Comparison of ENCODE assay signal across 10 cellular contexts in genomic region chr15:40914486-40914885, GRCh38. TPM values are rescaled to one million over a fixed set of nuclear protein-coding genes. Genes with fewer than 3 reads are reported as not detected.
DNase-seq lines count a peak whose midpoint lies in the region; ATAC-seq, FAIRE-seq and TF ChIP-seq lines count a peak whose summit lies in the region.
"Had no signal": no experiment of that assay in that cellular context is flagged by ENCODE, and none has a peak within 500 bp of the region (broad histone marks: within the 10 kb centered on the region; RNA-seq: fewer than 3 reads in every experiment).

No MANE protein-coding gene starts in this region.

- H4K20me1 ChIP-seq in HepG2 (ENCODE audit: insufficient read depth, low read length): no peaks in the 10 kb centered on the region
- H4K20me1 ChIP-seq in K562 (replicated peaks; ENCODE audit: control insufficient read depth, insufficient read depth, low read length): no peaks in the 10 kb centered on the region

- TF ChIP-seq POLR2A in HepG2 (IDR thresholded peaks at IDR 0.05; ENCODE audit: insufficient read depth in 1 of 2, low read depth in 2 of 2, low read length in 2 of 2) (no peak), right lobe of liver (IDR thresholded peaks at IDR 0.05) (no peak), K562 (conservative IDR thresholded peaks at IDR 0.05) (no peak)

- WGBS in HepG2 (ENCODE audit: low lambda C conversion rate): 7% methylated on average over 3 of the region's 8 CpGs
- WGBS in right lobe of liver (ENCODE audit: insufficient coverage, low coverage, low lambda C conversion rate, missing lambda C conversion rate): 70% methylated on average over 2 of the region's 8 CpGs
- WGBS in K562 (ENCODE audit: insufficient coverage, low coverage, missing lambda C conversion rate): 30% methylated on average over 5 of the region's 8 CpGs

- H3K4me2 ChIP-seq in HepG2 (ENCODE audit: low read depth, low read length) (peak overlapping the region; percentile 6; the same call in 1 of the 2 replicates), K562 (ENCODE audit: insufficient read depth, low read length) (no peak overlapping the region)

- H3K27ac ChIP-seq in HepG2 (ENCODE audit: extremely low read length, insufficient read depth, low read length) (no peak overlapping the region), right lobe of liver (no peak overlapping the region), K562 (ENCODE audit: extremely low read depth, low read depth, low read length) (no peak overlapping the region)
- H3K27ac ChIP-seq: psoas muscle, SK-N-MC had no signal

- H3K4me3 ChIP-seq in HepG2 (replicated peaks in 1 of 3; ENCODE audit: insufficient read depth in 1 of 3, low read depth in 2 of 3, low read length in 3 of 3) (no peak overlapping the region; a peak in 1 of 6 replicates), right lobe of liver (no peak overlapping the region), K562 (no peak overlapping the region)
- H3K4me3 ChIP-seq: psoas muscle, SK-N-MC had no signal

- TF ChIP-seq CTCF in HepG2 (CRISPR knock-in tag; IDR thresholded peaks at IDR 0.05) (peak; percentile 78), right lobe of liver (IDR thresholded peaks at IDR 0.05) (no peak), K562 (IDR thresholded peaks at IDR 0.05 in 2 of 3, conservative IDR thresholded peaks at IDR 0.05 in 1 of 3; ENCODE audit: insufficient read depth in 2 of 3, low read depth in 1 of 3, low read length in 3 of 3) (peak; percentile 61 to 91 (median 67))

- H3K4me1 ChIP-seq in HepG2 (ENCODE audit: insufficient read depth, low read length): peaks cover 70% of the 10 kb centered on the region
- H3K4me1 ChIP-seq in right lobe of liver: peaks cover 0 to 27% (median 13%) of the 10 kb centered on the region in 4 donors
- peaks cover 0 to 33% of the 10 kb centered on the region in 2 experiments; a peak in 3 of 5 replicates for H3K4me1 ChIP-seq in K562 (replicated peaks in 1 of 2; ENCODE audit: control insufficient read depth in 2 of 2, insufficient read depth in 2 of 2, low read length in 2 of 2)

- POLR2A ChIA-PET in HepG2 (lab: Yijun Ruan, JAX) (interaction anchor here (1.3 kb wide), 1 partner anchor 18 kb away, joined by 3 read pairs; no protein-coding TSS in a partner anchor), K562 (lab: Yijun Ruan, JAX) (interaction anchor here (0.6 kb wide), 1 partner anchor 972 kb away, joined by 3 read pairs; no protein-coding TSS in a partner anchor)

- H3K79me2 ChIP-seq in HepG2 (ENCODE audit: insufficient read depth, low read length): no peaks in the 10 kb centered on the region
- no peaks in the 10 kb centered on the region for H3K79me2 ChIP-seq in K562 (ENCODE audit: control insufficient read depth, insufficient read depth, low read length)

- in situ Hi-C loops in HepG2 (cut with HindIII; ENCODE audit: extremely low pct_ligation_motif_present, low pct_unique_long_range_greater_than_20kb) (no loop called here), K562 (cut with MboI) (no loop called here)

- no TSS peak for BruUV-seq in HepG2 (replicated peaks; lab: Mats Ljungman, UMichigan)
- BruUV-seq in K562 (replicated peaks; lab: Mats Ljungman, UMichigan): no TSS peak

- peak; percentile 11; the same call in 1 of the 3 replicates for ATAC-seq in HepG2
- no peak for ATAC-seq in right lobe of liver
- ATAC-seq in K562: peak; percentile 56; the same call in 2 of the 3 replicates
- ATAC-seq in HG03571 (IDR thresholded peaks at IDR 0.05; ENCODE audit: unreplicated experiment): no peak
- ATAC-seq: psoas muscle had no signal

- intact Hi-C loops in HepG2 (cut with micrococcal nuclease; ENCODE audit: unreplicated experiment) (no loop called here), right lobe of liver (cut with DNase I) (no loop called here), K562 (cut with micrococcal nuclease) (loop anchor here (2.0 kb wide), 1 partner anchor 108 kb away; no protein-coding TSS in a partner anchor)

- TF ChIP-seq RAD21 in HepG2 (CRISPR knock-in tag; IDR thresholded peaks at IDR 0.05) (no peak), K562 (CRISPR knock-in tag; conservative IDR thresholded peaks at IDR 0.05 in 1 of 2, IDR thresholded peaks at IDR 0.05 in 1 of 2) (peak; percentile 23 to 66)

- CTCF ChIA-PET in HepG2 (lab: Yijun Ruan, JAX; ENCODE audit: low intra/inter-chr PET ratio, low total read pairs) (interaction anchor here (1.1 kb wide), 1 partner anchor 271 kb away, joined by 3 read pairs; no protein-coding TSS in a partner anchor), K562 (lab: Yijun Ruan, JAX; ENCODE audit: low intra/inter-chr PET ratio) (interaction anchor here (0.6 to 1.5 kb wide), 3 partner anchors 104 to 269 kb away, joined by 3 to 8 read pairs (median 3); no protein-coding TSS in a partner anchor)

- FAIRE-seq in HepG2 (lab: Jason Lieb, UNC) (no peak), K562 (lab: Jason Lieb, UNC) (peak; percentile 51)

- H3K9me1 ChIP-seq in K562 (ENCODE audit: control insufficient read depth, insufficient read depth, low read length): no peaks in the 10 kb centered on the region

- H3K9ac ChIP-seq in HepG2 (ENCODE audit: insufficient read depth, low read depth, low read length) (no peak overlapping the region), K562 (ENCODE audit: insufficient read depth in 1 of 2, low read depth in 2 of 2, low read length in 2 of 2) (no peak overlapping the region; a peak in 1 of 4 replicates)

- H3K27me3 ChIP-seq in HepG2 (ENCODE audit: control insufficient read depth in 1 of 2, insufficient read depth in 2 of 2, low read length in 2 of 2) (peaks cover 0 to 17% of the 10 kb centered on the region in 2 experiments; a peak in 3 of 5 replicates), right lobe of liver (no peaks in the 10 kb centered on the region), K562 (ENCODE audit: control insufficient read depth in 2 of 2, insufficient read depth in 2 of 2, low read length in 2 of 2) (no peaks in the 10 kb centered on the region)

- DNase-seq in HepG2 (ENCODE audit: low spot score) (no peak), right lobe of liver (no peak), K562 (ENCODE audit: extremely low read depth in 1 of 4, low spot score in 3 of 4) (peak in 1 of 4 experiments; percentile 45), DMS79 (lab: John Stamatoyannopoulos, UW) (no peak)
- no peak for DNase-seq in activated CD4-positive, alpha-beta T cell treated with anti-CD3 and anti-CD28 coated beads for 48 hours
- DNase-seq: midbrain, psoas muscle had no signal

- H3K36me3 ChIP-seq in HepG2 (replicated peaks in 1 of 2; ENCODE audit: control insufficient read depth in 1 of 2, insufficient read depth in 2 of 2, low read length in 2 of 2) (no peaks in the 10 kb centered on the region), right lobe of liver (no peaks in the 10 kb centered on the region), K562 (ENCODE audit: control insufficient read depth, insufficient read depth, low read length) (no peaks in the 10 kb centered on the region)

- TF ChIP-seq EP300 in HepG2 (IDR thresholded peaks at IDR 0.05; ENCODE audit: low read depth in 2 of 2, low read length in 2 of 2): no peak
- no peak for TF ChIP-seq EP300 in HepG2 (CRISPR knock-in tag; IDR thresholded peaks at IDR 0.05; ENCODE audit: borderline replicate concordance)
- TF ChIP-seq EP300 in K562 (IDR thresholded peaks at IDR 0.05; ENCODE audit: low read length): no peak

- H3K9me3 ChIP-seq in HepG2 (ENCODE audit: low read length) (no peaks in the 10 kb centered on the region), right lobe of liver (no peaks in the 10 kb centered on the region), K562 (replicated peaks; ENCODE audit: control insufficient read depth, insufficient read depth, low read depth, low read length) (no peaks in the 10 kb centered on the region)
- H3K9me3 ChIP-seq: psoas muscle had no signal

- no peak overlapping the region for H2AFZ ChIP-seq in HepG2 (ENCODE audit: low read length)
- H2AFZ ChIP-seq in K562 (ENCODE audit: low read depth, low read length): peak overlapping the region; percentile 46

RNA-seq across cellular contexts. Expression of gene DLL4, which starts 14.7 kb away (rescaled TPM):
- total RNA-seq in HepG2 (2016; rRNA removed; fragmentation: Illumina TruSeq; extraction: Trizol) (0.13 and 0.20 TPM in 2 replicates), right lobe of liver (1 to 10 TPM; 2.9 to 8.7 (median 4.2) TPM), K562 (2014; rRNA removed) (0.59 and 0.78 TPM in 2 replicates), K562 (2014; rRNA removed; fragmentation: Illumina TruSeq; extraction: Trizol) (0.26 and 0.40 TPM in 2 replicates), K562 (2015; rRNA removed; fragmentation: Illumina TruSeq; extraction: Trizol) (0.43 and 0.60 TPM in 2 replicates), K562 (2021) (1.1 and 1.3 TPM in 2 replicates)
- 0.09 and 0.10 TPM in 2 replicates for total RNA-seq in HepG2 (2016; cell fraction: cytosol; rRNA removed; fragmentation: Illumina TruSeq; extraction: Trizol; ENCODE audit: low read depth)
- total RNA-seq in HepG2 (2016; cell fraction: insoluble cytoplasmic fraction; rRNA removed; fragmentation: Illumina TruSeq; extraction: Trizol): 0.07 and 0.19 TPM in 2 replicates
- 0.03 and 0.15 TPM in 2 replicates for total RNA-seq in HepG2 (2016; cell fraction: membrane; rRNA removed; fragmentation: Illumina TruSeq; extraction: Trizol)
- total RNA-seq in HepG2 (2016; cell fraction: nucleus; rRNA removed; fragmentation: Illumina TruSeq; extraction: Trizol): 0.19 TPM in 1 of 2 replicates, not detected in the other
- polyA plus RNA-seq in HepG2 (2011; rRNA removed) (0.25 and 0.27 TPM in 2 replicates), K562 (2011; rRNA removed) (0.40 and 0.77 TPM in 2 replicates), K562 (2014; fragmentation: Illumina TruSeq; extraction: Trizol) (0.42 and 0.62 TPM in 2 replicates), K562 (2014; fragmentation: Nextera tagmentation; extraction: Ambion mirVana) (under 1 TPM in 1 of 2 experiments, not detected in 1; 0.04 TPM), K562 (2014; rRNA removed) (0.30 and 0.89 TPM in 2 replicates)
- polyA plus RNA-seq in HepG2 (2011; cell fraction: cytosol; rRNA removed): 0.13 and 0.24 TPM in 2 replicates
- polyA plus RNA-seq in HepG2 (2011; cell fraction: nucleus; rRNA removed): 0.50 and 0.61 TPM in 2 replicates
- 0.13 and 0.43 TPM in 2 replicates for polyA plus RNA-seq in HepG2 (2012)
- 0.07 TPM in 1 of 2 replicates, not detected in the other for polyA plus RNA-seq in HepG2 (2016; cell fraction: cytosol; fragmentation: Illumina TruSeq; extraction: Trizol; ENCODE audit: low read depth)
- 0.13 and 0.19 TPM in 2 replicates for polyA plus RNA-seq in HepG2 (2016; cell fraction: insoluble cytoplasmic fraction; fragmentation: Illumina TruSeq; extraction: Trizol; ENCODE audit: low read depth)
- polyA plus RNA-seq in HepG2 (2016; cell fraction: membrane; fragmentation: Illumina TruSeq; extraction: Trizol; ENCODE audit: low read depth): 0.06 and 0.08 TPM in 2 replicates
- 0.34 and 0.39 TPM in 2 replicates for polyA plus RNA-seq in HepG2 (2016; cell fraction: nucleus; fragmentation: Illumina TruSeq; extraction: Trizol; ENCODE audit: insufficient read depth, low read depth)
- polyA minus RNA-seq in HepG2 (2011; rRNA and poly(A)+ RNA removed; ENCODE audit: low replicate concordance): 0.98 and 7.6 TPM in 2 replicates
- 0.35 and 0.59 TPM in 2 replicates for polyA minus RNA-seq in HepG2 (2011; cell fraction: cytosol; rRNA and poly(A)+ RNA removed)
- polyA minus RNA-seq in HepG2 (2011; cell fraction: nucleus; rRNA and poly(A)+ RNA removed): 0.12 and 0.26 TPM in 2 replicates
- total RNA-seq in K562 (2011; cell fraction: chromatin; rRNA removed; ENCODE audit: low replicate concordance): 3.0 and 5.4 TPM in 2 replicates
- total RNA-seq in K562 (2011; cell fraction: nucleolus; rRNA removed): 5.5 and 6.0 TPM in 2 replicates
- 2.8 and 3.7 TPM in 2 replicates for total RNA-seq in K562 (2011; cell fraction: nucleoplasm; rRNA removed)
- polyA plus RNA-seq in K562 (2011; cell fraction: cytosol; rRNA removed): 0.46 and 0.75 TPM in 2 replicates
- polyA plus RNA-seq in K562 (2011; cell fraction: nucleus; rRNA removed): 2.3 and 2.4 TPM in 2 replicates
- polyA plus RNA-seq in K562 (2012): 0.30 and 0.60 TPM in 2 replicates
- 0.53 and 0.54 TPM in 2 replicates for polyA minus RNA-seq in K562 (2011; rRNA and poly(A)+ RNA removed)
- polyA minus RNA-seq in K562 (2011; cell fraction: cytosol; rRNA and poly(A)+ RNA removed): 0.57 and 0.64 TPM in 2 replicates
- 2.0 and 3.0 TPM in 2 replicates for polyA minus RNA-seq in K562 (2011; cell fraction: nucleus; rRNA and poly(A)+ RNA removed)

RNA-seq across cellular contexts. Expression of gene VPS18, which starts 20.2 kb away (rescaled TPM):
- total RNA-seq in HepG2 (2016; rRNA removed; fragmentation: Illumina TruSeq; extraction: Trizol) (15.8 and 17.0 TPM in 2 replicates), right lobe of liver (10 to 100 TPM in 5 of 6 experiments, 1 to 10 TPM in 1; 8.4 to 24.7 (median 12.9) TPM), K562 (2014; rRNA removed) (17.3 and 20.0 TPM in 2 replicates), K562 (2014; rRNA removed; fragmentation: Illumina TruSeq; extraction: Trizol) (4.3 and 5.3 TPM in 2 replicates), K562 (2015; rRNA removed; fragmentation: Illumina TruSeq; extraction: Trizol) (14.6 and 14.7 TPM in 2 replicates), K562 (2021) (19.9 and 20.8 TPM in 2 replicates)
- total RNA-seq in HepG2 (2016; cell fraction: cytosol; rRNA removed; fragmentation: Illumina TruSeq; extraction: Trizol; ENCODE audit: low read depth): 1.2 and 1.9 TPM in 2 replicates
- total RNA-seq in HepG2 (2016; cell fraction: insoluble cytoplasmic fraction; rRNA removed; fragmentation: Illumina TruSeq; extraction: Trizol): 14.9 and 16.0 TPM in 2 replicates
- 3.9 and 4.3 TPM in 2 replicates for total RNA-seq in HepG2 (2016; cell fraction: membrane; rRNA removed; fragmentation: Illumina TruSeq; extraction: Trizol)
- 9.9 and 11.2 TPM in 2 replicates for total RNA-seq in HepG2 (2016; cell fraction: nucleus; rRNA removed; fragmentation: Illumina TruSeq; extraction: Trizol)
- polyA plus RNA-seq in HepG2 (2011; rRNA removed) (5.8 and 7.4 TPM in 2 replicates), K562 (2011; rRNA removed) (5.9 and 9.0 TPM in 2 replicates), K562 (2014; fragmentation: Illumina TruSeq; extraction: Trizol) (9.5 and 11.8 TPM in 2 replicates), K562 (2014; fragmentation: Nextera tagmentation; extraction: Ambion mirVana) (under 1 TPM; 0.73 to 0.88 TPM), K562 (2014; rRNA removed) (8.5 and 9.9 TPM in 2 replicates)
- 6.0 and 7.5 TPM in 2 replicates for polyA plus RNA-seq in HepG2 (2011; cell fraction: cytosol; rRNA removed)
- 9.2 and 9.4 TPM in 2 replicates for polyA plus RNA-seq in HepG2 (2011; cell fraction: nucleus; rRNA removed)
- 5.0 and 5.3 TPM in 2 replicates for polyA plus RNA-seq in HepG2 (2012)
- 0.57 and 0.62 TPM in 2 replicates for polyA plus RNA-seq in HepG2 (2016; cell fraction: cytosol; fragmentation: Illumina TruSeq; extraction: Trizol; ENCODE audit: low read depth)
- 9.1 and 10.3 TPM in 2 replicates for polyA plus RNA-seq in HepG2 (2016; cell fraction: insoluble cytoplasmic fraction; fragmentation: Illumina TruSeq; extraction: Trizol; ENCODE audit: low read depth)
- polyA plus RNA-seq in HepG2 (2016; cell fraction: membrane; fragmentation: Illumina TruSeq; extraction: Trizol; ENCODE audit: low read depth): 1.1 and 1.8 TPM in 2 replicates
- polyA plus RNA-seq in HepG2 (2016; cell fraction: nucleus; fragmentation: Illumina TruSeq; extraction: Trizol; ENCODE audit: insufficient read depth, low read depth): 13.2 and 13.9 TPM in 2 replicates
- 42.6 and 112 TPM in 2 replicates for polyA minus RNA-seq in HepG2 (2011; rRNA and poly(A)+ RNA removed; ENCODE audit: low replicate concordance)
- polyA minus RNA-seq in HepG2 (2011; cell fraction: cytosol; rRNA and poly(A)+ RNA removed): 11.8 and 12.4 TPM in 2 replicates
- polyA minus RNA-seq in HepG2 (2011; cell fraction: nucleus; rRNA and poly(A)+ RNA removed): 9.3 and 9.8 TPM in 2 replicates
- total RNA-seq in K562 (2011; cell fraction: chromatin; rRNA removed; ENCODE audit: low replicate concordance): 9.0 and 33.9 TPM in 2 replicates
- 25.9 and 30.9 TPM in 2 replicates for total RNA-seq in K562 (2011; cell fraction: nucleolus; rRNA removed)
- 9.9 and 14.4 TPM in 2 replicates for total RNA-seq in K562 (2011; cell fraction: nucleoplasm; rRNA removed)
- 8.9 and 18.1 TPM in 2 replicates for polyA plus RNA-seq in K562 (2011; cell fraction: cytosol; rRNA removed)
- polyA plus RNA-seq in K562 (2011; cell fraction: nucleus; rRNA removed): 9.1 and 13.6 TPM in 2 replicates
- polyA plus RNA-seq in K562 (2012): 14.0 and 19.3 TPM in 2 replicates
- polyA minus RNA-seq in K562 (2011; rRNA and poly(A)+ RNA removed): 15.1 and 21.7 TPM in 2 replicates
- 17.4 and 23.2 TPM in 2 replicates for polyA minus RNA-seq in K562 (2011; cell fraction: cytosol; rRNA and poly(A)+ RNA removed)
- 7.5 and 10.6 TPM in 2 replicates for polyA minus RNA-seq in K562 (2011; cell fraction: nucleus; rRNA and poly(A)+ RNA removed)

RNA-seq across cellular contexts. Expression of gene CHAC1, which starts 38.8 kb away (rescaled TPM):
- total RNA-seq in HepG2 (2016; rRNA removed; fragmentation: Illumina TruSeq; extraction: Trizol) (not detected in 2 replicates), right lobe of liver (10 to 100 TPM in 2 of 6 experiments, 1 to 10 TPM in 1, under 1 TPM in 3; 0.22 to 11.6 (median 0.97) TPM), K562 (2014; rRNA removed) (33.2 and 36.8 TPM in 2 replicates), K562 (2014; rRNA removed; fragmentation: Illumina TruSeq; extraction: Trizol) (6.3 and 7.5 TPM in 2 replicates), K562 (2015; rRNA removed; fragmentation: Illumina TruSeq; extraction: Trizol) (0.19 and 0.47 TPM in 2 replicates), K562 (2021) (29.6 and 33.3 TPM in 2 replicates)
- not detected in 2 replicates for total RNA-seq in HepG2 (2016; cell fraction: cytosol; rRNA removed; fragmentation: Illumina TruSeq; extraction: Trizol; ENCODE audit: low read depth)
- not detected in 2 replicates for total RNA-seq in HepG2 (2016; cell fraction: insoluble cytoplasmic fraction; rRNA removed; fragmentation: Illumina TruSeq; extraction: Trizol)
- total RNA-seq in HepG2 (2016; cell fraction: membrane; rRNA removed; fragmentation: Illumina TruSeq; extraction: Trizol): 0.15 TPM in 1 of 2 replicates, not detected in the other
- not detected in 2 replicates for total RNA-seq in HepG2 (2016; cell fraction: nucleus; rRNA removed; fragmentation: Illumina TruSeq; extraction: Trizol)
- polyA plus RNA-seq in HepG2 (2011; rRNA removed) (0.44 and 0.46 TPM in 2 replicates), K562 (2011; rRNA removed) (7.1 and 16.0 TPM in 2 replicates), K562 (2014; fragmentation: Illumina TruSeq; extraction: Trizol) (15.1 and 32.3 TPM in 2 replicates), K562 (2014; fragmentation: Nextera tagmentation; extraction: Ambion mirVana) (1 to 10 TPM; 2.5 to 4.4 TPM), K562 (2014; rRNA removed) (33.6 and 39.0 TPM in 2 replicates)
- polyA plus RNA-seq in HepG2 (2011; cell fraction: cytosol; rRNA removed): 0.41 and 0.63 TPM in 2 replicates
- polyA plus RNA-seq in HepG2 (2011; cell fraction: nucleus; rRNA removed): 0.21 and 0.48 TPM in 2 replicates
- polyA plus RNA-seq in HepG2 (2012): 0.39 TPM in 1 of 2 replicates, not detected in the other
- not detected in 2 replicates for polyA plus RNA-seq in HepG2 (2016; cell fraction: cytosol; fragmentation: Illumina TruSeq; extraction: Trizol; ENCODE audit: low read depth)
- polyA plus RNA-seq in HepG2 (2016; cell fraction: insoluble cytoplasmic fraction; fragmentation: Illumina TruSeq; extraction: Trizol; ENCODE audit: low read depth): not detected in 2 replicates
- polyA plus RNA-seq in HepG2 (2016; cell fraction: membrane; fragmentation: Illumina TruSeq; extraction: Trizol; ENCODE audit: low read depth): not detected in 2 replicates
- polyA plus RNA-seq in HepG2 (2016; cell fraction: nucleus; fragmentation: Illumina TruSeq; extraction: Trizol; ENCODE audit: insufficient read depth, low read depth): not detected in 2 replicates
- 0.58 and 21.7 TPM in 2 replicates for polyA minus RNA-seq in HepG2 (2011; rRNA and poly(A)+ RNA removed; ENCODE audit: low replicate concordance)
- 1.1 and 2.0 TPM in 2 replicates for polyA minus RNA-seq in HepG2 (2011; cell fraction: cytosol; rRNA and poly(A)+ RNA removed)
- polyA minus RNA-seq in HepG2 (2011; cell fraction: nucleus; rRNA and poly(A)+ RNA removed): 0.39 and 0.62 TPM in 2 replicates
- 6.0 and 19.1 TPM in 2 replicates for total RNA-seq in K562 (2011; cell fraction: chromatin; rRNA removed; ENCODE audit: low replicate concordance)
- 22.9 and 29.7 TPM in 2 replicates for total RNA-seq in K562 (2011; cell fraction: nucleolus; rRNA removed)
- total RNA-seq in K562 (2011; cell fraction: nucleoplasm; rRNA removed): 12.4 and 15.8 TPM in 2 replicates
- polyA plus RNA-seq in K562 (2011; cell fraction: cytosol; rRNA removed): 20.6 and 22.9 TPM in 2 replicates
- 10.7 and 11.2 TPM in 2 replicates for polyA plus RNA-seq in K562 (2011; cell fraction: nucleus; rRNA removed)
- 2.9 and 41.9 TPM in 2 replicates for polyA plus RNA-seq in K562 (2012)
- polyA minus RNA-seq in K562 (2011; rRNA and poly(A)+ RNA removed): 3.5 and 5.5 TPM in 2 replicates
- 4.1 and 13.5 TPM in 2 replicates for polyA minus RNA-seq in K562 (2011; cell fraction: cytosol; rRNA and poly(A)+ RNA removed)
- polyA minus RNA-seq in K562 (2011; cell fraction: nucleus; rRNA and poly(A)+ RNA removed): 5.0 and 7.7 TPM in 2 replicates

RNA-seq across cellular contexts. Expression of gene RHOV, which starts 40.5 kb away (rescaled TPM):
- 0.15 and 0.18 TPM in 2 replicates for total RNA-seq in HepG2 (2016; rRNA removed; fragmentation: Illumina TruSeq; extraction: Trizol)
- not detected in 2 replicates for total RNA-seq in HepG2 (2016; cell fraction: cytosol; rRNA removed; fragmentation: Illumina TruSeq; extraction: Trizol; ENCODE audit: low read depth)
- 0.15 TPM in 1 of 2 replicates, not detected in the other for total RNA-seq in HepG2 (2016; cell fraction: insoluble cytoplasmic fraction; rRNA removed; fragmentation: Illumina TruSeq; extraction: Trizol)
- total RNA-seq in HepG2 (2016; cell fraction: membrane; rRNA removed; fragmentation: Illumina TruSeq; extraction: Trizol): 0.09 and 0.10 TPM in 2 replicates
- not detected in 2 replicates for total RNA-seq in HepG2 (2016; cell fraction: nucleus; rRNA removed; fragmentation: Illumina TruSeq; extraction: Trizol)
- 0.07 and 0.17 TPM in 2 replicates for polyA plus RNA-seq in HepG2 (2011; rRNA removed)
- polyA plus RNA-seq in HepG2 (2011; cell fraction: cytosol; rRNA removed): 0.08 and 0.09 TPM in 2 replicates
- polyA plus RNA-seq in HepG2 (2011; cell fraction: nucleus; rRNA removed): not detected in 2 replicates
- polyA plus RNA-seq in HepG2 (2012): not detected in 2 replicates
- polyA plus RNA-seq in HepG2 (2016; cell fraction: cytosol; fragmentation: Illumina TruSeq; extraction: Trizol; ENCODE audit: low read depth): 0.07 TPM in 1 of 2 replicates, not detected in the other
- polyA plus RNA-seq in HepG2 (2016; cell fraction: insoluble cytoplasmic fraction; fragmentation: Illumina TruSeq; extraction: Trizol; ENCODE audit: low read depth): 0.17 and 0.19 TPM in 2 replicates
- polyA plus RNA-seq in HepG2 (2016; cell fraction: membrane; fragmentation: Illumina TruSeq; extraction: Trizol; ENCODE audit: low read depth): 0.10 TPM in 1 of 2 replicates, not detected in the other
- 0.27 and 0.37 TPM in 2 replicates for polyA plus RNA-seq in HepG2 (2016; cell fraction: nucleus; fragmentation: Illumina TruSeq; extraction: Trizol; ENCODE audit: insufficient read depth, low read depth)
- 43.4 TPM in 1 of 2 replicates, not detected in the other for polyA minus RNA-seq in HepG2 (2011; rRNA and poly(A)+ RNA removed; ENCODE audit: low replicate concordance)
- 0.40 and 0.70 TPM in 2 replicates for polyA minus RNA-seq in HepG2 (2011; cell fraction: cytosol; rRNA and poly(A)+ RNA removed)
- not detected in 2 replicates for polyA minus RNA-seq in HepG2 (2011; cell fraction: nucleus; rRNA and poly(A)+ RNA removed)
- not detected for total RNA-seq in right lobe of liver
- 1.1 and 1.9 TPM in 2 replicates for total RNA-seq in K562 (2011; cell fraction: chromatin; rRNA removed; ENCODE audit: low replicate concordance)
- 1.8 TPM in 2 replicates for total RNA-seq in K562 (2011; cell fraction: nucleolus; rRNA removed)
- total RNA-seq in K562 (2011; cell fraction: nucleoplasm; rRNA removed): 1.0 and 1.1 TPM in 2 replicates
- 2.0 and 2.2 TPM in 2 replicates for total RNA-seq in K562 (2014; rRNA removed)
- 0.73 and 1.1 TPM in 2 replicates for total RNA-seq in K562 (2014; rRNA removed; fragmentation: Illumina TruSeq; extraction: Trizol)
- 0.45 and 0.72 TPM in 2 replicates for total RNA-seq in K562 (2015; rRNA removed; fragmentation: Illumina TruSeq; extraction: Trizol)
- 1.9 and 2.0 TPM in 2 replicates for total RNA-seq in K562 (2021)
- polyA plus RNA-seq in K562 (2011; rRNA removed): 1.1 and 1.2 TPM in 2 replicates
- 1.3 and 2.4 TPM in 2 replicates for polyA plus RNA-seq in K562 (2011; cell fraction: cytosol; rRNA removed)
- 1.0 and 1.1 TPM in 2 replicates for polyA plus RNA-seq in K562 (2011; cell fraction: nucleus; rRNA removed)
- 0.51 and 1.3 TPM in 2 replicates for polyA plus RNA-seq in K562 (2012)
- polyA plus RNA-seq in K562 (2014; fragmentation: Illumina TruSeq; extraction: Trizol): 1.1 TPM in 2 replicates
- under 1 TPM; 0.08 to 0.18 TPM for polyA plus RNA-seq in K562 (2014; fragmentation: Nextera tagmentation; extraction: Ambion mirVana)
- polyA plus RNA-seq in K562 (2014; rRNA removed): 1.4 and 2.6 TPM in 2 replicates
- polyA minus RNA-seq in K562 (2011; rRNA and poly(A)+ RNA removed): 0.77 and 1.3 TPM in 2 replicates
- 1.4 TPM in 1 of 2 replicates, not detected in the other for polyA minus RNA-seq in K562 (2011; cell fraction: cytosol; rRNA and poly(A)+ RNA removed)
- polyA minus RNA-seq in K562 (2011; cell fraction: nucleus; rRNA and poly(A)+ RNA removed): 1.1 and 1.3 TPM in 2 replicates
- total RNA-seq: psoas muscle, subcutaneous adipose tissue had no signal

Comparison
In these comparisons a context has a peak if more than half of its experiments do, and no peak if none do; other contexts are left out.
1. ATAC-seq: peak in HepG2 (single experiment) and K562 (single experiment); none in right lobe of liver (0 of 4) and HG03571 (single experiment).
2. CTCF ChIP-seq: peak in HepG2 (single experiment) and K562 (3 of 3); none in right lobe of liver (0 of 4).
3. Of the 241 proteins assayed by ChIP-seq in both HepG2 and K562: peak only in HepG2: HNRNPL and STAG1; only in K562: RAD21; in both: CTCF and SMC3; in neither: 236.